14 cellular contexts compared by ENCODE assay signal in the genomic region with DNA sequence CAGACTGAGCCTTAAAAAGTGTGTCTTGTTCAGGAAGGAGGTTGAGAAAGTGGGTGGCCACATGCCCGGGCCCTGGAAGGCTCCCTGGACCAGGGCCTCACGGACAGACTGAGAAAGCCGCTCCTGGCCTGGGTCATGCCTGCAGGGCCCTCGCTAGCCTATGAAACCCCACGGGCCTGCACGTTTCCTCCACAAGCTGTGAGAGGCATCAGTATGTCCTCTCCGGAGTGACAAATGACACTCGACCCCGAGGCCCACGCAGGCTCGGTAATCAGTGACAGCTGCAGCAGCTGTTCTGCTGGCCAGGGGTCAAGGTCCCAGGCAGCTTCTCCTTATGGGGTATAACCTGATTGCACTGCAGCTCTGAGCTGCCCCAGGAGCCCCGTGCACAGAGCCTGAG. TPM values are rescaled to one million over a fixed set of nuclear protein-coding genes. Genes with fewer than 3 reads are reported as not detected.
DNase-seq lines count a peak whose midpoint lies in the region; ATAC-seq, FAIRE-seq and TF ChIP-seq lines count a peak whose summit lies in the region.
"Had no signal": no experiment of that assay in that cellular context is flagged by ENCODE, and none has a peak within 500 bp of the region (broad histone marks: within the 10 kb centered on the region; RNA-seq: fewer than 3 reads in every experiment).

No MANE protein-coding gene starts in this region.

- no TSS peak for BruUV-seq in Caco-2 (replicated peaks; lab: Mats Ljungman, UMichigan)

- FAIRE-seq in kidney (lab: Jason Lieb, UNC): no peak
- FAIRE-seq: islet of Langerhans had no signal

- TF ChIP-seq CTCF in Caco-2 (IDR thresholded peaks at IDR 0.05; ENCODE audit: insufficient read depth in 1 of 2, low read depth in 1 of 2, low read length in 1 of 2, severe bottlenecking in 1 of 2, unreplicated experiment in 1 of 2): no peak
- TF ChIP-seq CTCF in endodermal cell (conservative IDR thresholded peaks at IDR 0.05): no peak
- TF ChIP-seq CTCF in kidney (IDR thresholded peaks at IDR 0.05; ENCODE audit: borderline replicate concordance, extremely low read depth, insufficient read depth): no peak

- intact Hi-C loops in Caco-2 (cut with micrococcal nuclease; ENCODE audit: unreplicated experiment) (loop anchor here (1.0 kb wide), 1 partner anchor 177 kb away; no protein-coding TSS in a partner anchor), kidney (cut with DNase I) (no loop called here)

- WGBS in endodermal cell (ENCODE audit: insufficient coverage in 1 of 2, insufficient read length in 1 of 2), 2 experiments: 84 to 90% methylated on average over 12 of the region's 12 CpGs

- CTCF ChIA-PET in Caco-2 (lab: Charles Lee): interaction anchor here (0.8 to 2.6 kb wide), 6 partner anchors 11 to 177 kb away, joined by 3 to 9 read pairs (median 3); no protein-coding TSS in a partner anchor

- H3K36me3 Mint-ChIP-seq in Caco-2 (ENCODE audit: insufficient read depth, unreplicated experiment) (no peaks in the 10 kb centered on the region), endodermal cell (ENCODE audit: low read depth) (no peaks in the 10 kb centered on the region)

- H3K4me1 ChIP-seq in Caco-2 (peaks cover 42% of the 10 kb centered on the region), endodermal cell (ENCODE audit: control insufficient read depth, insufficient read depth, low read length) (no peaks in the 10 kb centered on the region), kidney (ENCODE audit: control insufficient read depth in 1 of 2, insufficient read depth in 1 of 2, low read depth in 1 of 2, low read length in 2 of 2) (peaks cover 2 to 5% of the 10 kb centered on the region in 2 donors)
- H3K4me1 ChIP-seq: HAP-1 had no signal

- POLR2A ChIA-PET in Caco-2 (lab: Charles Lee): interaction anchor here (1.6 kb wide), 1 partner anchor 172 kb away, joined by 9 read pairs; no protein-coding TSS in a partner anchor

- H3K27ac ChIP-seq in endodermal cell (ENCODE audit: low read depth, low read length) (no peak overlapping the region), kidney (ENCODE audit: low read depth in 2 of 2, low read length in 2 of 2) (no peak overlapping the region), skin epidermis (peak overlapping the region in 11 of 21 experiments; percentile 19 to 85 (median 62))

- H3K4me3 ChIP-seq in Caco-2 (ENCODE audit: low read depth, low read length) (no peak overlapping the region), endodermal cell (ENCODE audit: low read length) (no peak overlapping the region), kidney (ENCODE audit: low read length in 2 of 2) (no peak overlapping the region), skin epidermis (no peak overlapping the region)
- H3K4me3 ChIP-seq: HAP-1 had no signal

- H3K9me3 ChIP-seq in Caco-2: no peaks in the 10 kb centered on the region
- no peaks in the 10 kb centered on the region for H3K9me3 ChIP-seq in endodermal cell (ENCODE audit: control insufficient read depth, low read length)
- no peaks in the 10 kb centered on the region for H3K9me3 ChIP-seq in kidney (ENCODE audit: control insufficient read depth in 1 of 2, low read length in 2 of 2)
- H3K9me3 ChIP-seq: HAP-1 had no signal

- H3K9me3 Mint-ChIP-seq in Caco-2 (ENCODE audit: unreplicated experiment): no peaks in the 10 kb centered on the region
- no peaks in the 10 kb centered on the region for H3K9me3 Mint-ChIP-seq in endodermal cell

- ATAC-seq in GM21576 (IDR thresholded peaks at IDR 0.05; ENCODE audit: unreplicated experiment): no peak

- H3K4me1 Mint-ChIP-seq in Caco-2 (ENCODE audit: low read depth, unreplicated experiment): peaks cover 32% of the 10 kb centered on the region
- peaks cover 3% of the 10 kb centered on the region for H3K4me1 Mint-ChIP-seq in endodermal cell

- H3K27ac Mint-ChIP-seq in Caco-2 (ENCODE audit: unreplicated experiment): no peak overlapping the region
- H3K27ac Mint-ChIP-seq in endodermal cell: peak overlapping the region; percentile 17

- H3K27me3 ChIP-seq in Caco-2 (replicated peaks; ENCODE audit: control insufficient read depth, insufficient read depth, low read length): no peaks in the 10 kb centered on the region
- H3K27me3 ChIP-seq in endodermal cell (ENCODE audit: control insufficient read depth, insufficient read depth, low read length, poor library complexity, severe bottlenecking): no peaks in the 10 kb centered on the region

- peak; percentile 44 to 66 for DNase-seq in Caco-2
- no peak for DNase-seq in endodermal cell
- peak; percentile 46 for DNase-seq in kidney
- no peak for DNase-seq in SW480 (ENCODE audit: low spot score)
- DNase-seq in NCI-H1105 treated with DMSO at 0.1 percent for 48 hours (lab: John Stamatoyannopoulos, UW): no peak
- no peak for DNase-seq in OCI-M1 (lab: John Stamatoyannopoulos, UW)
- DNase-seq: activated CD8-positive, alpha-beta memory T cell treated with anti-CD3 and anti-CD28 coated beads for 24 hours; activated gamma-delta T cell treated with Interleukin-2 at 50 U/mL for 16 hours; DMS79; stimulated activated CD4-positive, alpha-beta T cell treated with anti-CD3 and anti-CD28 coated beads, Interleukin-4, amount 100 ng/mL, for 4 hours had no signal

- no peaks in the 10 kb centered on the region for H3K36me3 ChIP-seq in Caco-2 (ENCODE audit: control insufficient read depth, insufficient read depth, low read length)
- no peaks in the 10 kb centered on the region for H3K36me3 ChIP-seq in endodermal cell (ENCODE audit: control insufficient read depth, insufficient read depth, low read length)
- H3K36me3 ChIP-seq in kidney (ENCODE audit: control insufficient read depth in 1 of 2, insufficient read depth in 2 of 2, low read length in 2 of 2): no peaks in the 10 kb centered on the region
- H3K36me3 ChIP-seq: HAP-1 had no signal

- no peak overlapping the region for H3K4me3 Mint-ChIP-seq in Caco-2 (ENCODE audit: unreplicated experiment)
- H3K4me3 Mint-ChIP-seq in endodermal cell: no peak overlapping the region

- H3K9ac ChIP-seq in endodermal cell (ENCODE audit: extremely low read depth, low read length, poor library complexity, severe bottlenecking) (no peak overlapping the region), kidney (ENCODE audit: low read length in 2 of 2) (no peak overlapping the region)

- H3K27me3 Mint-ChIP-seq in Caco-2 (ENCODE audit: insufficient read depth, unreplicated experiment) (no peaks in the 10 kb centered on the region), endodermal cell (ENCODE audit: insufficient read depth) (no peaks in the 10 kb centered on the region)

RNA-seq across cellular contexts. Expression of a gene that starts 47.6 kb away (rescaled TPM):
- total RNA-seq in Caco-2 (2022) (37.0 and 44.8 TPM in 2 replicates), endodermal cell (10 to 100 TPM; 12.8 to 13.5 TPM), kidney (47.7 TPM)
- polyA plus RNA-seq in endodermal cell (2013, experiment 1 of 2): 8.4 TPM
- 10.6 TPM for polyA plus RNA-seq in endodermal cell (2013, experiment 2 of 2)
- 95.1 TPM for polyA plus RNA-seq in kidney (ENCODE audit: insufficient read depth, low read depth, low replicate concordance)

Comparison
In these comparisons a context has a peak if more than half of its experiments do, and no peak if none do; other contexts are left out.
1. DNase-seq: peak in Caco-2 (2 of 2) and kidney (single experiment); none in endodermal cell (single experiment), SW480 (single experiment), NCI-H1105 treated with DMSO at 0.1 percent for 48 hours (single experiment) and OCI-M1 (single experiment).
2. H3K27ac ChIP-seq: peak in skin epidermis (11 of 21); none in endodermal cell (single experiment) and kidney (0 of 2).